Comparison of ENCODE assay signal across 27 cellular contexts in the genomic region with DNA sequence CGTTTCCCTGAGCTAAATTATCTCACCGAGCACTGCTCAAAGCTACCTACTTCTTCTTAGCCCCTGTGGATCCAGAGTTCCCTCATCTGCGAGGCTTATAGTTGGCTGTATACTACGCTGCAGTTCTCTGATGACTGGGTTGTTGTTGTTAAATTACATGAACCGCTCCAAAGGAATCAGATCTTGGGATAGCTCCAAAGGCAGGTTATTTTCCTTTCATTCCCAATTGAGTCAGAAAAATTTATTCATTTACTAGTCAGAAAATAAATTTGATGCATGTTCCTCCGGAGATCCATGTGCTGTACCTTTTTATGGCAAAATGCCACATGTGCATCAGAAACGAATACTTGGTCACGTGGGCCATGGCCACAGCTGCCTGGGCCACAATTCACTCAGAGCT.
"Had no signal": no experiment of that assay in that cellular context is flagged by ENCODE, and none has a peak within 500 bp of the region (broad histone marks: within the 10 kb centered on the region; RNA-seq: fewer than 3 reads in every experiment).

No MANE protein-coding gene starts in this region.

- H3K4me1 Mint-ChIP-seq: activated B cell treated with CpG ODN at 0.5 μM for 24 hours; activated CD4-positive, alpha-beta T cell treated with anti-CD3 and anti-CD28 coated beads, Interleukin-2, amount 10 ng/mL, durations not matched to agents 24 days and 14 days; activated CD8-positive, alpha-beta memory T cell treated with anti-CD3 and anti-CD28 coated beads, Interleukin-2, amount 10 ng/mL, durations not matched to agents 7 days and 5 days; activated naive CD4-positive, alpha-beta T cell treated with anti-CD3 and anti-CD28 coated beads, Interleukin-2, amount 50 U/mL, for 24 hours; T-cell had no signal

- H3K4me1 ChIP-seq: breast epithelium had no signal

- FAIRE-seq: RCC 7860, TTC549 had no signal

- H3K9me3 ChIP-seq: breast epithelium had no signal

- H3K27me3 ChIP-seq: breast epithelium had no signal

- H3K36me3 ChIP-seq: breast epithelium had no signal

- H3K27ac Mint-ChIP-seq: activated B cell treated with CpG ODN at 0.5 μM for 24 hours; activated CD4-positive, alpha-beta T cell treated with anti-CD3 and anti-CD28 coated beads, Interleukin-2, amount 10 ng/mL, durations not matched to agents 24 days and 14 days; activated CD8-positive, alpha-beta memory T cell treated with anti-CD3 and anti-CD28 coated beads, Interleukin-2, amount 10 ng/mL, durations not matched to agents 7 days and 5 days; activated naive CD4-positive, alpha-beta T cell treated with anti-CD3 and anti-CD28 coated beads, Interleukin-2, amount 50 U/mL, for 24 hours; activated T-cell treated with anti-CD3 and anti-CD28 coated beads, Interleukin-2, amount 50 U/mL, for 24 hours; activated T-helper 1 cell treated with anti-CD3 and anti-CD28 coated beads, Interleukin-12 subunit alpha, Interleukin-12 subunit beta, Interleukin-2, Interleukin-4 antibody, amounts not matched to agents 30 ng/mL and 10 ng/mL and 1 ng/mL, durations not matched to agents 14 hours and 24 hours and 36 hours; T-cell had no signal

- ATAC-seq: activated CD8-positive, alpha-beta memory T cell treated with anti-CD3 and anti-CD28 coated beads, Interleukin-2, amount 10 ng/mL, durations not matched to agents 7 days and 5 days; T-cell had no signal

- H3K27me3 Mint-ChIP-seq: activated B cell treated with CpG ODN at 0.5 μM for 24 hours; activated CD4-positive, alpha-beta T cell treated with anti-CD3 and anti-CD28 coated beads, Interleukin-2, amount 10 ng/mL, durations not matched to agents 24 days and 14 days; activated CD8-positive, alpha-beta memory T cell treated with anti-CD3 and anti-CD28 coated beads, Interleukin-2, amount 10 ng/mL, durations not matched to agents 7 days and 5 days; activated naive CD4-positive, alpha-beta T cell treated with anti-CD3 and anti-CD28 coated beads, Interleukin-2, amount 50 U/mL, for 24 hours; activated T-cell treated with anti-CD3 and anti-CD28 coated beads, Interleukin-2, amount 50 U/mL, for 24 hours; T-cell had no signal

- H3K4me3 ChIP-seq: breast epithelium had no signal

- H3K9me3 Mint-ChIP-seq: activated B cell treated with CpG ODN at 0.5 μM for 24 hours; activated CD4-positive, alpha-beta T cell treated with anti-CD3 and anti-CD28 coated beads, Interleukin-2, amount 10 ng/mL, durations not matched to agents 24 days and 14 days; activated naive CD4-positive, alpha-beta T cell treated with anti-CD3 and anti-CD28 coated beads, Interleukin-2, amount 50 U/mL, for 24 hours; activated T-cell treated with anti-CD3 and anti-CD28 coated beads, Interleukin-2, amount 50 U/mL, for 24 hours; activated T-helper 1 cell treated with anti-CD3 and anti-CD28 coated beads, Interleukin-12 subunit alpha, Interleukin-12 subunit beta, Interleukin-2, Interleukin-4 antibody, amounts not matched to agents 30 ng/mL and 10 ng/mL and 1 ng/mL, durations not matched to agents 14 hours and 24 hours and 36 hours had no signal

- H3K4me3 Mint-ChIP-seq: activated B cell treated with CpG ODN at 0.5 μM for 24 hours; activated CD4-positive, alpha-beta T cell treated with anti-CD3 and anti-CD28 coated beads, Interleukin-2, amount 10 ng/mL, durations not matched to agents 24 days and 14 days; activated CD8-positive, alpha-beta memory T cell treated with anti-CD3 and anti-CD28 coated beads, Interleukin-2, amount 10 ng/mL, durations not matched to agents 7 days and 5 days; activated naive CD4-positive, alpha-beta T cell treated with anti-CD3 and anti-CD28 coated beads, Interleukin-2, amount 50 U/mL, for 24 hours; activated T-cell treated with anti-CD3 and anti-CD28 coated beads, Interleukin-2, amount 50 U/mL, for 24 hours; activated T-helper 1 cell treated with anti-CD3 and anti-CD28 coated beads, Interleukin-12 subunit alpha, Interleukin-12 subunit beta, Interleukin-2, Interleukin-4 antibody, amounts not matched to agents 30 ng/mL and 10 ng/mL and 1 ng/mL, durations not matched to agents 14 hours and 24 hours and 36 hours; T-cell had no signal

- DNase-seq: activated B cell treated with CpG ODN at 0.5 μM for 24 hours; activated CD4-positive, alpha-beta T cell treated with anti-CD3 and anti-CD28 coated beads for 1 hour; activated CD4-positive, alpha-beta T cell treated with anti-CD3 and anti-CD28 coated beads, Interleukin-2, amount 10 ng/mL, durations not matched to agents 24 days and 14 days; activated CD4-positive, alpha-beta T cell treated with anti-CD3 and anti-CD28 coated beads, Interleukin-2, amount 50 U/mL, for 48 hours; activated CD8-positive, alpha-beta memory T cell treated with anti-CD3 and anti-CD28 coated beads, Interleukin-2, amount 10 ng/mL, durations not matched to agents 7 days and 5 days; activated effector memory CD4-positive, alpha-beta T cell treated with Interleukin-2 at 50 U/mL for 16 hours; activated naive CD4-positive, alpha-beta T cell; activated T-cell treated with anti-CD3 and anti-CD28 coated beads, Interleukin-2, amount 50 U/mL, for 24 hours; aorta; caudate nucleus; KG1; NCI-H1105; NCI-H1436; NCI-H1694 treated with DMSO at 0.1 percent for 48 hours; NCI-H2029 treated with DMSO at 0.1 percent for 48 hours; NCI-H345; NCI-H510A treated with DMSO at 0.1 percent for 48 hours; NCI-H69; SHP77 treated with DMSO at 0.1 percent for 48 hours; T-cell; T-helper 2 cell; T1000 had no signal

- H3K36me3 Mint-ChIP-seq: activated CD8-positive, alpha-beta memory T cell treated with anti-CD3 and anti-CD28 coated beads, Interleukin-2, amount 10 ng/mL, durations not matched to agents 7 days and 5 days; activated naive CD4-positive, alpha-beta T cell treated with anti-CD3 and anti-CD28 coated beads, Interleukin-2, amount 50 U/mL, for 24 hours; T-cell had no signal

- H3K27ac ChIP-seq: breast epithelium had no signal
